22 cellular contexts compared by ENCODE assay signal in genomic region chr3:180979949-180980348, GRCh38. TPM values are rescaled to one million over a fixed set of nuclear protein-coding genes. Genes with fewer than 3 reads are reported as not detected.
A peak's percentile ranks its signal among the peaks of the same experiment; 100 is the strongest.
DNase-seq lines count a peak whose midpoint lies in the region; ATAC-seq and TF ChIP-seq lines count a peak whose summit lies in the region.
"Had no signal": no experiment of that assay in that cellular context is flagged by ENCODE, and none has a peak within 500 bp of the region (broad histone marks: within the 10 kb centered on the region; RNA-seq: fewer than 3 reads in every experiment).

No MANE protein-coding gene starts in this region.

- POLR2A ChIA-PET in T-cell (lab: Charles Lee) = no interaction called here

- ATAC-seq in heart left ventricle (no peak), T-cell (replicated peaks in 1 of 4) (no peak), memory B cell (ENCODE audit: low read depth) (no peak), body of pancreas (no peak), lower lobe of right lung (no peak)
- ATAC-seq: HCT116 had no signal

- H3K36me3 Mint-ChIP-seq in T-cell (peaks cover 27% of the 10 kb centered on the region), memory B cell (peaks cover 4% of the 10 kb centered on the region), nephron progenitor cell (ENCODE audit: low read depth) (peaks cover 18% of the 10 kb centered on the region)
- H3K36me3 Mint-ChIP-seq: IgD-negative memory B cell had no signal

- peak overlapping the region in 11 of 12 donors; percentile 8 to 85 (median 53) for H3K27ac ChIP-seq in heart left ventricle
- peak overlapping the region in 1 of 2 donors; percentile 74 for H3K27ac ChIP-seq in right atrium auricular region
- H3K27ac ChIP-seq in body of pancreas = no peak overlapping the region
- H3K27ac ChIP-seq in lower lobe of right lung = no peak overlapping the region
- H3K27ac ChIP-seq: ascending aorta, transverse colon had no signal

- no peak for TF ChIP-seq POLR2A in heart left ventricle (IDR thresholded peaks at IDR 0.05)
- TF ChIP-seq POLR2A in body of pancreas (IDR thresholded peaks at IDR 0.05) = no peak

- no peaks in the 10 kb centered on the region for H3K9me3 ChIP-seq in heart left ventricle
- no peaks in the 10 kb centered on the region for H3K9me3 ChIP-seq in right atrium auricular region
- H3K9me3 ChIP-seq in body of pancreas = no peaks in the 10 kb centered on the region
- no peaks in the 10 kb centered on the region for H3K9me3 ChIP-seq in lower lobe of right lung
- H3K9me3 ChIP-seq: ascending aorta, transverse colon had no signal

- H3K4me3 ChIP-seq in heart left ventricle (no peak overlapping the region), right atrium auricular region (no peak overlapping the region), body of pancreas (no peak overlapping the region), lower lobe of right lung (no peak overlapping the region)
- H3K4me3 ChIP-seq: ascending aorta, transverse colon had no signal

- H3K27ac Mint-ChIP-seq in T-cell = peak overlapping the region; percentile 8 to 16
- peak overlapping the region; percentile 14 for H3K27ac Mint-ChIP-seq in memory B cell
- H3K27ac Mint-ChIP-seq in nephron progenitor cell = no peak overlapping the region
- H3K27ac Mint-ChIP-seq: activated B cell treated with CpG ODN at 0.5 μM for 24 hours; activated naive CD4-positive, alpha-beta T cell treated with anti-CD3 and anti-CD28 coated beads, Interleukin-2, amount 10 ng/mL, durations not matched to agents 7 days and 5 days had no signal

- H3K27me3 ChIP-seq in heart left ventricle (no peaks in the 10 kb centered on the region), right atrium auricular region (no peaks in the 10 kb centered on the region), body of pancreas (no peaks in the 10 kb centered on the region), lower lobe of right lung (ENCODE audit: low read depth) (no peaks in the 10 kb centered on the region)
- H3K27me3 ChIP-seq: ascending aorta, transverse colon had no signal

- peaks cover 0 to 26% (median 4%) of the 10 kb centered on the region in 12 donors for H3K4me1 ChIP-seq in heart left ventricle
- H3K4me1 ChIP-seq in right atrium auricular region = peaks cover 0 to 19% of the 10 kb centered on the region in 2 donors
- H3K4me1 ChIP-seq in body of pancreas = peaks cover 8% of the 10 kb centered on the region
- no peaks in the 10 kb centered on the region for H3K4me1 ChIP-seq in lower lobe of right lung
- H3K4me1 ChIP-seq: ascending aorta had no signal

- TF ChIP-seq CTCF in heart left ventricle (IDR thresholded peaks at IDR 0.05) (no peak), right atrium auricular region (IDR thresholded peaks at IDR 0.05) (no peak), body of pancreas (IDR thresholded peaks at IDR 0.05) (no peak), nephron progenitor cell (IDR thresholded peaks at IDR 0.05) (no peak), lower lobe of right lung (IDR thresholded peaks at IDR 0.05) (no peak)

- CTCF ChIA-PET in T-cell (lab: Charles Lee) = no interaction called here

- DNase-seq in heart left ventricle = no peak
- no peak for DNase-seq in right atrium auricular region (ENCODE audit: low spot score)
- no peak for DNase-seq in T-cell
- DNase-seq in memory B cell (ENCODE audit: low spot score in 2 of 2) = no peak
- DNase-seq in superior temporal gyrus (ENCODE audit: extremely low spot score) = peak; percentile 4
- no peak for DNase-seq in body of pancreas
- DNase-seq in nephron progenitor cell = no peak
- no peak for DNase-seq in lower lobe of right lung
- DNase-seq: activated B cell treated with CpG ODN at 0.5 μM for 24 hours; activated naive CD4-positive, alpha-beta T cell treated with anti-CD3 and anti-CD28 coated beads, Interleukin-2, amount 10 ng/mL, durations not matched to agents 7 days and 5 days; activated T-cell treated with anti-CD3 and anti-CD28 coated beads, Interleukin-2, amount 50 U/mL, for 48 hours; DMS153; glutamatergic neuron; NCI-H2081 treated with DMSO at 0.1 percent for 48 hours; occipital lobe; OCI-M1; stimulated activated CD4-positive, alpha-beta T cell treated with anti-CD3 and anti-CD28 coated beads, Interleukin-12 subunit alpha, Interleukin-12 subunit beta, amount 100 ng/mL, for 4 hours; stimulated activated naive CD8-positive, alpha-beta T cell treated with anti-CD3 and anti-CD28 coated beads, Interleukin-15, amount 100 ng/mL, for 72 hours; transverse colon had no signal

- no peaks in the 10 kb centered on the region for H3K9me3 Mint-ChIP-seq in T-cell
- H3K9me3 Mint-ChIP-seq in memory B cell = no peaks in the 10 kb centered on the region
- H3K9me3 Mint-ChIP-seq in nephron progenitor cell = no peaks in the 10 kb centered on the region
- H3K9me3 Mint-ChIP-seq: activated B cell treated with CpG ODN at 0.5 μM for 24 hours; activated naive CD4-positive, alpha-beta T cell treated with anti-CD3 and anti-CD28 coated beads, Interleukin-2, amount 10 ng/mL, durations not matched to agents 7 days and 5 days; IgD-negative memory B cell; stimulated activated naive CD8-positive, alpha-beta T cell treated with anti-CD3 and anti-CD28 coated beads, Interleukin-15, amount 100 ng/mL, for 72 hours had no signal

- H3K36me3 ChIP-seq in heart left ventricle = peaks cover 0 to 98% (median 62%) of the 10 kb centered on the region in 9 donors
- H3K36me3 ChIP-seq in right atrium auricular region = peaks cover 44% of the 10 kb centered on the region
- H3K36me3 ChIP-seq in body of pancreas (replicated peaks in 1 of 2; ENCODE audit: insufficient read depth in 1 of 2, low read depth in 2 of 2) = no peaks in the 10 kb centered on the region
- H3K36me3 ChIP-seq in lower lobe of right lung = peaks cover 84% of the 10 kb centered on the region

- no peaks in the 10 kb centered on the region for H3K27me3 Mint-ChIP-seq in T-cell
- H3K27me3 Mint-ChIP-seq in memory B cell = no peaks in the 10 kb centered on the region
- no peaks in the 10 kb centered on the region for H3K27me3 Mint-ChIP-seq in nephron progenitor cell (ENCODE audit: low read depth, poor library complexity)
- H3K27me3 Mint-ChIP-seq: activated B cell treated with CpG ODN at 0.5 μM for 24 hours; activated naive CD4-positive, alpha-beta T cell treated with anti-CD3 and anti-CD28 coated beads, Interleukin-2, amount 10 ng/mL, durations not matched to agents 7 days and 5 days; IgD-negative memory B cell; stimulated activated naive CD8-positive, alpha-beta T cell treated with anti-CD3 and anti-CD28 coated beads, Interleukin-15, amount 100 ng/mL, for 72 hours had no signal

- H3K4me3 Mint-ChIP-seq in T-cell = no peak overlapping the region
- H3K4me3 Mint-ChIP-seq in memory B cell = no peak overlapping the region
- H3K4me3 Mint-ChIP-seq in nephron progenitor cell = no peak overlapping the region
- H3K4me3 Mint-ChIP-seq: activated B cell treated with CpG ODN at 0.5 μM for 24 hours; activated naive CD4-positive, alpha-beta T cell treated with anti-CD3 and anti-CD28 coated beads, Interleukin-2, amount 10 ng/mL, durations not matched to agents 7 days and 5 days; IgD-negative memory B cell; stimulated activated naive CD8-positive, alpha-beta T cell treated with anti-CD3 and anti-CD28 coated beads, Interleukin-15, amount 100 ng/mL, for 72 hours had no signal

- intact Hi-C loops in heart left ventricle (cut with DNase I) = loop anchor here in 2 of 10 donors (10.0 kb wide), 1 partner anchor 65 kb away; the partner anchor contains the start of gene FXR1 (in 2 of the 2)
- intact Hi-C loops in body of pancreas (cut with DNase I) = no loop called here
- intact Hi-C loops in lower lobe of right lung (cut with DNase I) = no loop called here

- peaks cover 5 to 13% (median 8%) of the 10 kb centered on the region in 3 donors for H3K4me1 Mint-ChIP-seq in T-cell
- peaks cover 2% of the 10 kb centered on the region for H3K4me1 Mint-ChIP-seq in memory B cell
- no peaks in the 10 kb centered on the region for H3K4me1 Mint-ChIP-seq in nephron progenitor cell
- H3K4me1 Mint-ChIP-seq: activated B cell treated with CpG ODN at 0.5 μM for 24 hours; activated naive CD4-positive, alpha-beta T cell treated with anti-CD3 and anti-CD28 coated beads, Interleukin-2, amount 10 ng/mL, durations not matched to agents 7 days and 5 days; stimulated activated naive CD8-positive, alpha-beta T cell treated with anti-CD3 and anti-CD28 coated beads, Interleukin-15, amount 100 ng/mL, for 72 hours had no signal

RNA-seq across cellular contexts. Expression of gene DNAJC19, which starts 9.6 kb away (rescaled TPM):
- total RNA-seq in heart left ventricle = 100 to 1,000 TPM in 1 of 9 donors, 10 to 100 TPM in 8; 51.7 to 122 (median 85.6) TPM
- 100 to 1,000 TPM in 1 of 2 donors, 10 to 100 TPM in 1; 50.5 to 140 TPM for polyA plus RNA-seq in heart left ventricle
- 10 to 100 TPM; 42.7 to 58.9 TPM for total RNA-seq in right atrium auricular region
- 10 to 100 TPM; 29.2 to 52.6 (median 42.0) TPM for total RNA-seq in T-cell
- 10 to 100 TPM; 21.8 to 42.5 TPM for total RNA-seq in body of pancreas
- 36.5 TPM for total RNA-seq in lower lobe of right lung

Comparison
In these comparisons a context has a peak if more than half of its experiments do, and no peak if none do; other contexts are left out.
1. H3K27ac ChIP-seq: peak in heart left ventricle (11 of 12); none in body of pancreas (0 of 4) and lower lobe of right lung (single experiment).